Comparison of ENCODE assay signal across 1 cellular context in the genomic region with DNA sequence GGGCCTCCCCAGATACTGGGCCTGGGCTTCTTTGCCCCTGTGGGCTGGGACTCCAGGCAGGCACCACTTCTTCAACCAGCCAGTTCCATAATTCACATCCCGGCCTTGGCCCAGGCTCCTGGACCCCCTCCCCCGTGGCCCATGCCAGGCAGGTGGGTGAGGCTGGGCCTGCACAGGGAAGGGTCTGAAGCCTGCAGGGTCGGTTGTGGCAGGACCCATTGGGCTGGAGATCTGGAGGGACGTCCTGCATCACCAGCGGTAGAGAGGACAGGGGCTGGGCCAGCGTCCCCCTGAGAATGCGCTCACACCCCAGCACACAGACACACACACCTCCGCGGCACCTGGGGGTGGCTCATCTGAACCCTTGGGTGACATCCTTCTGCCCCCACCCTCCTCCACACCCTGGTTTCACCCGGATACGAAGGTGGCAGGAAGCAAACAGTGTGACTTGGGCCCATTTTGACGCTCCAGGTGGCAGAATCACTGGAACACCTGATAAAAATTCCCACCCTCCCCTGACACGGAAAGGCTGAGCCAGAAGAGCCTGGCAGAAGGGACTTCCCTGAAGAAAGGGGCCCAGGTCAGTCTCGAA.
TF ChIP-seq lines count a peak whose summit lies in the region.

No MANE protein-coding gene starts in this region.

TF ChIP-seq in K562, 482 proteins besides CTCF, POLR2A, EP300 and RAD21:
- TF ChIP-seq ZFP36 (IDR thresholded peaks at IDR 0.05; ENCODE audit: low read depth, low read length, partially characterized antibody) (no peak), CBFB (CRISPR knock-in tag; IDR thresholded peaks at IDR 0.05) (peak; percentile 6; the same call in 1 of the 2 replicates), RBFOX2 (IDR thresholded peaks at IDR 0.05; ENCODE audit: low read depth, low read length) (0 out of 2 replicates have a peak, but pooled peaks have one; percentile 16), BRCA1 (IDR thresholded peaks at IDR 0.05) (no peak), BRCA1 (CRISPR knock-in tag; IDR thresholded peaks at IDR 0.05) (0 out of 2 replicates have a peak, but pooled peaks have one; percentile 34)
TF ChIP-seq in K562: peak in this region for 3.
